Comparison of ENCODE assay signal across 27 cellular contexts in the genomic region with DNA sequence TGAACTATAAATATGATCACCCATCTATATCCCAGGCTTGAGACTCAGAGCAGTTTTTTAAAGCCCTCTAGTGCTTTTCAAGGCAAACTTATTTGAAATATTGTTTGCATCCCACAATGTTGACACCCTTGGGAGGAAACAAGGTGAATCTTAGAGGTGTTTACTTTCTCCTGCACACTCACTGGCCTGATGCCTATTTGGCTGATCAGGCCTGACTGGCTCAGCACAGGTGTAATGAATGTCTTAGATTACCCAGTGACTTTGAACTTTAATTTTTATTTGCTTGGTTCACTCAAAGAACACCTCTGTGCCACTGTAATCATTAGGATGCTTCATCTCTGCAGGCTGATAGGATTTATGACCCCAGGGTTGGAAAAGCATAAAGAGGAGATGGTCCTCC.
"Had no signal": no experiment of that assay in that cellular context is flagged by ENCODE, and none has a peak within 500 bp of the region (broad histone marks: within the 10 kb centered on the region; RNA-seq: fewer than 3 reads in every experiment).

No MANE protein-coding gene starts in this region.

- H3K4me3 ChIP-seq: coronary artery, esophagus squamous epithelium, gastrocnemius medialis, ovary, suprapubic skin, tibial nerve had no signal

- H3K9me3 Mint-ChIP-seq: activated CD4-positive, alpha-beta memory T cell treated with anti-CD3 and anti-CD28 coated beads, Interleukin-2, amount 10 ng/mL, durations not matched to agents 7 days and 5 days; activated CD4-positive, alpha-beta T cell treated with anti-CD3 and anti-CD28 coated beads, Interleukin-2, amount 10 ng/mL, durations not matched to agents 24 days and 14 days; activated naive CD8-positive, alpha-beta T cell treated with anti-CD3 and anti-CD28 coated beads, Interleukin-2, amount 10 ng/mL, durations not matched to agents 7 days and 5 days; endodermal cell; nephron; stimulated activated naive CD8-positive, alpha-beta T cell treated with anti-CD3 and anti-CD28 coated beads, Interleukin-15, Interleukin-2, amounts not matched to agents 100 ng/mL and 50 ng/mL, for 24 hours had no signal

- H3K36me3 ChIP-seq: esophagus squamous epithelium, gastrocnemius medialis, neutrophil, ovary, suprapubic skin, tibial nerve had no signal

- ATAC-seq: activated CD4-positive, CD25-positive, alpha-beta regulatory T cell treated with anti-CD3 and anti-CD28 coated beads, Interleukin-2, amount 50 U/mL, for 24 hours; activated T-cell treated with anti-CD3 and anti-CD28 coated beads, Interleukin-2, amount 50 U/mL, for 72 hours; gastrocnemius medialis; right cardiac atrium had no signal

- H3K27me3 Mint-ChIP-seq: activated CD4-positive, alpha-beta memory T cell treated with anti-CD3 and anti-CD28 coated beads, Interleukin-2, amount 10 ng/mL, durations not matched to agents 7 days and 5 days; activated CD4-positive, alpha-beta T cell treated with anti-CD3 and anti-CD28 coated beads, Interleukin-2, amount 10 ng/mL, durations not matched to agents 24 days and 14 days; activated naive CD8-positive, alpha-beta T cell treated with anti-CD3 and anti-CD28 coated beads, Interleukin-2, amount 10 ng/mL, durations not matched to agents 7 days and 5 days; memory B cell; stimulated activated naive CD8-positive, alpha-beta T cell treated with anti-CD3 and anti-CD28 coated beads, Interleukin-15, Interleukin-2, amounts not matched to agents 100 ng/mL and 50 ng/mL, for 24 hours had no signal

- H3K4me1 Mint-ChIP-seq: activated CD4-positive, alpha-beta memory T cell treated with anti-CD3 and anti-CD28 coated beads, Interleukin-2, amount 10 ng/mL, durations not matched to agents 7 days and 5 days; activated CD4-positive, alpha-beta T cell treated with anti-CD3 and anti-CD28 coated beads, Interleukin-2, amount 10 ng/mL, durations not matched to agents 24 days and 14 days; activated naive CD8-positive, alpha-beta T cell treated with anti-CD3 and anti-CD28 coated beads, Interleukin-2, amount 10 ng/mL, durations not matched to agents 7 days and 5 days; endodermal cell; memory B cell; nephron had no signal

- H3K9me3 ChIP-seq: esophagus squamous epithelium, gastrocnemius medialis, neutrophil, ovary, suprapubic skin, tibial nerve had no signal

- H3K27ac ChIP-seq: coronary artery, esophagus squamous epithelium, gastrocnemius medialis, neutrophil, ovary, suprapubic skin, tibial nerve had no signal

- H3K27ac Mint-ChIP-seq: activated CD4-positive, alpha-beta memory T cell treated with anti-CD3 and anti-CD28 coated beads, Interleukin-2, amount 10 ng/mL, durations not matched to agents 7 days and 5 days; activated CD4-positive, alpha-beta T cell treated with anti-CD3 and anti-CD28 coated beads, Interleukin-2, amount 10 ng/mL, durations not matched to agents 24 days and 14 days; activated naive CD4-positive, alpha-beta T cell treated with anti-CD3 and anti-CD28 coated beads for 36 hours; activated naive CD8-positive, alpha-beta T cell treated with anti-CD3 and anti-CD28 coated beads, Interleukin-2, amount 10 ng/mL, durations not matched to agents 7 days and 5 days; activated T-cell treated with anti-CD3 and anti-CD28 coated beads, Interleukin-2, amount 50 U/mL, for 72 hours; endodermal cell; memory B cell; nephron; stimulated activated naive CD8-positive, alpha-beta T cell treated with anti-CD3 and anti-CD28 coated beads, Interleukin-15, Interleukin-2, amounts not matched to agents 100 ng/mL and 50 ng/mL, for 24 hours had no signal

- H3K4me3 Mint-ChIP-seq: activated CD4-positive, alpha-beta memory T cell treated with anti-CD3 and anti-CD28 coated beads, Interleukin-2, amount 10 ng/mL, durations not matched to agents 7 days and 5 days; activated CD4-positive, alpha-beta T cell treated with anti-CD3 and anti-CD28 coated beads, Interleukin-2, amount 10 ng/mL, durations not matched to agents 24 days and 14 days; activated naive CD4-positive, alpha-beta T cell treated with anti-CD3 and anti-CD28 coated beads for 36 hours; activated naive CD8-positive, alpha-beta T cell treated with anti-CD3 and anti-CD28 coated beads, Interleukin-2, amount 10 ng/mL, durations not matched to agents 7 days and 5 days; activated T-cell treated with anti-CD3 and anti-CD28 coated beads, Interleukin-2, amount 50 U/mL, for 72 hours; endodermal cell; memory B cell; nephron; stimulated activated naive CD8-positive, alpha-beta T cell treated with anti-CD3 and anti-CD28 coated beads, Interleukin-15, Interleukin-2, amounts not matched to agents 100 ng/mL and 50 ng/mL, for 24 hours had no signal

- DNase-seq: activated CD4-positive, alpha-beta memory T cell treated with anti-CD3 and anti-CD28 coated beads, Interleukin-2, amount 10 ng/mL, durations not matched to agents 7 days and 5 days; activated CD4-positive, alpha-beta T cell treated with anti-CD3 and anti-CD28 coated beads, Interleukin-2, amount 10 ng/mL, durations not matched to agents 24 days and 14 days; activated effector memory CD4-positive, alpha-beta T cell treated with Interleukin-2 at 50 U/mL for 16 hours; activated naive CD4-positive, alpha-beta T cell treated with anti-CD3 and anti-CD28 coated beads for 36 hours; activated naive CD8-positive, alpha-beta T cell treated with anti-CD3 and anti-CD28 coated beads, Interleukin-2, amount 10 ng/mL, durations not matched to agents 7 days and 5 days; activated T-cell treated with anti-CD3 and anti-CD28 coated beads, Interleukin-2, amount 50 U/mL, for 72 hours; amniotic stem cell; cerebellar nuclear complex; endodermal cell; esophagus squamous epithelium; gastrocnemius medialis; head of caudate nucleus; hypothalamus; ovary; right cardiac atrium; stimulated activated CD4-positive, alpha-beta T cell treated with anti-CD3 and anti-CD28 coated beads, Interleukin-12 subunit alpha, Interleukin-12 subunit beta, amount 100 ng/mL, for 4 hours; stimulated activated CD4-positive, alpha-beta T cell treated with anti-CD3 and anti-CD28 coated beads, Interleukin-4, amount 100 ng/mL, for 4 hours; T1000 had no signal

- H3K27me3 ChIP-seq: esophagus squamous epithelium, gastrocnemius medialis, neutrophil, ovary, suprapubic skin, tibial nerve had no signal

- H3K4me1 ChIP-seq: esophagus squamous epithelium, gastrocnemius medialis, suprapubic skin, tibial nerve had no signal

- FAIRE-seq: urothelium cell line had no signal
